ENCODE assay signal across 11 cellular contexts in genomic region chr6:111709201-111709600, GRCh38.
"Had no signal": no experiment of that assay in that cellular context is flagged by ENCODE, and none has a peak within 500 bp of the region (broad histone marks: within the 10 kb centered on the region; RNA-seq: fewer than 3 reads in every experiment).

No MANE protein-coding gene starts in this region.

- H3K9me3 Mint-ChIP-seq: activated T-helper 1 cell treated with anti-CD3 and anti-CD28 coated beads, Interleukin-12 subunit alpha, Interleukin-12 subunit beta, Interleukin-2, Interleukin-4 antibody, amounts not matched to agents 30 ng/mL and 10 ng/mL and 1 ng/mL, durations not matched to agents 14 hours and 24 hours and 36 hours; memory B cell had no signal

- H3K9me3 ChIP-seq: heart right ventricle, left ventricle myocardium inferior, tibial nerve, vagina had no signal

- H3K27ac Mint-ChIP-seq: memory B cell had no signal

- H3K4me3 ChIP-seq: cardiac muscle cell, tibial nerve, vagina had no signal

- H3K4me3 Mint-ChIP-seq: memory B cell had no signal

- H3K27me3 ChIP-seq: cardiac muscle cell, heart right ventricle, tibial nerve, vagina had no signal

- H3K27ac ChIP-seq: cardiac muscle cell, left ventricle myocardium inferior, parathyroid adenoma, vagina had no signal

- H3K36me3 ChIP-seq: cardiac muscle cell had no signal

- DNase-seq: cortex of kidney, kidney, left ventricle myocardium inferior, SIG-M5 had no signal

- H3K27me3 Mint-ChIP-seq: memory B cell had no signal
